In the genomic region with DNA sequence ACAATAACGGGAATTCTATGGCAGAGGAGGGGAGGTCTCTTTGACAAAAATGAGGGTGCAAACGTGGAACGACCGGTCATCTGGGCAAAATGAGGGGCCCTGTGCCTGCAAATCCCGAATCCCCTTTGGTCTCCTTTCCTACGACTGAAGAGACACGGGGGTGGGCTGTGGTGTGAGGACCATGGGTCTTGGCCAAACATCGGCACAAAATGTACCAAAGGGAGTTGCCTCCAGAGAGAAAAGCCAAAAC, we compare ENCODE assay signal across 7 cellular contexts. TPM values are rescaled to one million over a fixed set of nuclear protein-coding genes. Genes with fewer than 3 reads are reported as not detected.
A peak's percentile ranks its signal among the peaks of the same experiment; 100 is the strongest.
DNase-seq lines count a peak whose midpoint lies in the region; ATAC-seq and TF ChIP-seq lines count a peak whose summit lies in the region.

No MANE protein-coding gene starts in this region.

- ATAC-seq in GM23338 (no peak), GM18858 (IDR thresholded peaks at IDR 0.05; ENCODE audit: unreplicated experiment) (no peak)

- peak overlapping the region; percentile 97 for H3K27ac ChIP-seq in GM23338 (ENCODE audit: low read depth)

- peaks cover 22% of the 10 kb centered on the region for H3K4me1 Mint-ChIP-seq in GM23338
- H3K4me1 Mint-ChIP-seq in osteocyte (ENCODE audit: unreplicated experiment) = peaks cover 25% of the 10 kb centered on the region

- 0 out of 2 replicates have a peak, but pooled peaks cover 3% of the 10 kb centered on the region for H3K36me3 ChIP-seq in GM23338 (ENCODE audit: insufficient read depth)

- H2AFZ ChIP-seq in GM23338 = no peak overlapping the region

- peaks cover 28% of the 10 kb centered on the region for H3K36me3 Mint-ChIP-seq in GM23338 (ENCODE audit: low read depth)
- no peaks in the 10 kb centered on the region for H3K36me3 Mint-ChIP-seq in osteocyte (ENCODE audit: unreplicated experiment)

- H3K9me3 Mint-ChIP-seq in GM23338 = peaks cover 19% of the 10 kb centered on the region
- H3K9me3 Mint-ChIP-seq in osteocyte (ENCODE audit: unreplicated experiment) = no peaks in the 10 kb centered on the region

- no peaks in the 10 kb centered on the region for H4K20me1 ChIP-seq in GM23338 (replicated peaks; ENCODE audit: insufficient read depth)

- peak overlapping the region; percentile 99 for H3K27ac Mint-ChIP-seq in GM23338
- peak overlapping the region; percentile 96 for H3K27ac Mint-ChIP-seq in osteocyte (ENCODE audit: unreplicated experiment)

- TF ChIP-seq CTCF in GM23338 (conservative IDR thresholded peaks at IDR 0.05; ENCODE audit: low read depth in 2 of 2) (no peak), epithelial cell of esophagus (IDR thresholded peaks at IDR 0.05; ENCODE audit: insufficient read depth, low read depth, low read length, missing control alignments) (no peak), osteocyte (IDR thresholded peaks at IDR 0.05) (no peak)

- H3K4me2 ChIP-seq in GM23338 = peak overlapping the region; percentile 87

- peak overlapping the region; percentile 92 for H3K4me3 Mint-ChIP-seq in GM23338
- H3K4me3 Mint-ChIP-seq in osteocyte (ENCODE audit: unreplicated experiment) = peak overlapping the region; percentile 82

- H3K4me1 ChIP-seq in GM23338 (ENCODE audit: insufficient read depth) = peaks cover 36% of the 10 kb centered on the region

- H3K79me2 ChIP-seq in GM23338 (replicated peaks; ENCODE audit: insufficient read depth) = peaks cover 46% of the 10 kb centered on the region

- H3K9me2 ChIP-seq in GM23338 (ENCODE audit: insufficient read depth) = peaks cover 5% of the 10 kb centered on the region; the same call in 1 of the 2 replicates

- H3K27me3 ChIP-seq in GM23338 (ENCODE audit: insufficient read depth) = peaks cover 10% of the 10 kb centered on the region; the same call in 1 of the 2 replicates

- H3F3A ChIP-seq in GM23338 (replicated peaks; ENCODE audit: low read depth) = 0 out of 2 replicates have a peak, but pooled peaks cover 3% of the 10 kb centered on the region

- H3K4me3 ChIP-seq in GM23338 (peak overlapping the region; percentile 71), epithelial cell of esophagus (ENCODE audit: low read length) (peak overlapping the region; percentile 73)

- DNase-seq in GM23338 (ENCODE audit: low spot score) (no peak), RKO (ENCODE audit: low spot score) (peak; percentile 57), epithelial cell of esophagus (ENCODE audit: low read depth) (no peak), osteocyte (ENCODE audit: extremely low spot score, unreplicated experiment) (no peak), CD1c-positive myeloid dendritic cell (ENCODE audit: extremely low spot score) (no peak), NCI-H146 treated with DMSO at 0.1 percent for 48 hours (lab: John Stamatoyannopoulos, UW; ENCODE audit: unreplicated experiment) (no peak)

- peaks cover 11% of the 10 kb centered on the region for H3K27me3 Mint-ChIP-seq in GM23338 (ENCODE audit: insufficient read depth, low read depth, poor library complexity)
- H3K27me3 Mint-ChIP-seq in osteocyte (ENCODE audit: unreplicated experiment) = no peaks in the 10 kb centered on the region

TF ChIP-seq in GM23338, 12 proteins besides CTCF, POLR2A, EP300 and RAD21:
- TF ChIP-seq EZH2phosphoT487 (IDR thresholded peaks at IDR 0.05; ENCODE audit: unreplicated experiment) (no peak), EZH2 (IDR thresholded peaks at IDR 0.05; ENCODE audit: low read depth, unreplicated experiment) (no peak), ZNF114 (CRISPR knock-in tag; IDR thresholded peaks at IDR 0.05) (no peak)
- TF ChIP-seq, protein P1, sequence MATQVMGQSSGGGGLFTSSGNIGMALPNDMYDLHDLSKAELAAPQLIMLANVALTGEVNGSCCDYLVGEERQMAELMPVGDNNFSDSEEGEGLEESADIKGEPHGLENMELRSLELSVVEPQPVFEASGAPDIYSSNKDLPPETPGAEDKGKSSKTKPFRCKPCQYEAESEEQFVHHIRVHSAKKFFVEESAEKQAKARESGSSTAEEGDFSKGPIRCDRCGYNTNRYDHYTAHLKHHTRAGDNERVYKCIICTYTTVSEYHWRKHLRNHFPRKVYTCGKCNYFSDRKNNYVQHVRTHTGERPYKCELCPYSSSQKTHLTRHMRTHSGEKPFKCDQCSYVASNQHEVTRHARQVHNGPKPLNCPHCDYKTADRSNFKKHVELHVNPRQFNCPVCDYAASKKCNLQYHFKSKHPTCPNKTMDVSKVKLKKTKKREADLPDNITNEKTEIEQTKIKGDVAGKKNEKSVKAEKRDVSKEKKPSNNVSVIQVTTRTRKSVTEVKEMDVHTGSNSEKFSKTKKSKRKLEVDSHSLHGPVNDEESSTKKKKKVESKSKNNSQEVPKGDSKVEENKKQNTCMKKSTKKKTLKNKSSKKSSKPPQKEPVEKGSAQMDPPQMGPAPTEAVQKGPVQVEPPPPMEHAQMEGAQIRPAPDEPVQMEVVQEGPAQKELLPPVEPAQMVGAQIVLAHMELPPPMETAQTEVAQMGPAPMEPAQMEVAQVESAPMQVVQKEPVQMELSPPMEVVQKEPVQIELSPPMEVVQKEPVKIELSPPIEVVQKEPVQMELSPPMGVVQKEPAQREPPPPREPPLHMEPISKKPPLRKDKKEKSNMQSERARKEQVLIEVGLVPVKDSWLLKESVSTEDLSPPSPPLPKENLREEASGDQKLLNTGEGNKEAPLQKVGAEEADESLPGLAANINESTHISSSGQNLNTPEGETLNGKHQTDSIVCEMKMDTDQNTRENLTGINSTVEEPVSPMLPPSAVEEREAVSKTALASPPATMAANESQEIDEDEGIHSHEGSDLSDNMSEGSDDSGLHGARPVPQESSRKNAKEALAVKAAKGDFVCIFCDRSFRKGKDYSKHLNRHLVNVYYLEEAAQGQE (IDR thresholded peaks at IDR 0.05; ENCODE audit: unreplicated experiment) = no peak

RNA-seq across cellular contexts. Expression of a gene that starts 0.5 kb away (rescaled TPM):
- 32.5 and 34.1 TPM in 2 replicates for total RNA-seq in GM23338 (2014; rRNA removed; shearing (Covaris generic))
- 23.3 and 27.5 TPM in 2 replicates for polyA plus RNA-seq in GM23338 (2016; fragmentation: Nextera tagmentation; extraction: Ambion mirVana)
- 16.1 and 16.5 TPM in 2 replicates for total RNA-seq in osteocyte
